Comparison of ENCODE assay signal across 13 cellular contexts in genomic region chr22:48937032-48937639, GRCh38.
DNase-seq lines count a peak whose midpoint lies in the region; ATAC-seq and TF ChIP-seq lines count a peak whose summit lies in the region.
"Had no signal": no experiment of that assay in that cellular context is flagged by ENCODE, and none has a peak within 500 bp of the region (broad histone marks: within the 10 kb centered on the region; RNA-seq: fewer than 3 reads in every experiment).

No MANE protein-coding gene starts in this region.

- no peaks in the 10 kb centered on the region for H3K4me1 ChIP-seq in stomach
- no peaks in the 10 kb centered on the region for H3K4me1 ChIP-seq in left lung
- H3K4me1 ChIP-seq: BE2C had no signal

- peaks cover 0 to 17% (median 12%) of the 10 kb centered on the region in 4 donors for H3K9me3 ChIP-seq in stomach
- peaks cover 0 to 18% of the 10 kb centered on the region in 2 donors for H3K9me3 ChIP-seq in left lung
- H3K9me3 ChIP-seq: BE2C had no signal

- H3K27me3 ChIP-seq in stomach (peaks cover 0 to 39% (median 0%) of the 10 kb centered on the region in 3 donors), left lung (peaks cover 0 to 16% of the 10 kb centered on the region in 2 donors)
- H3K27me3 ChIP-seq: BE2C had no signal

- TF ChIP-seq POLR2A in stomach (IDR thresholded peaks at IDR 0.05), result no peak

- intact Hi-C loops in stomach (cut with DNase I; ENCODE audit: low total_unique reads), result no loop called here
- intact Hi-C loops in left lung (cut with DNase I), result no loop called here

- no peak overlapping the region for H3K4me3 ChIP-seq in stomach
- no peak overlapping the region for H3K4me3 ChIP-seq in left lung

- TF ChIP-seq CTCF in stomach (IDR thresholded peaks at IDR 0.05) (no peak), left lung (IDR thresholded peaks at IDR 0.05) (no peak)

- ATAC-seq in left lobe of liver (no peak), left lung (no peak)
- ATAC-seq: CD8-positive, alpha-beta T cell; Panc1 had no signal

- WGBS in stomach, 5 donors, result 44 to 60% (median 57%) methylated on average over 10 to 12 of the region's 12 CpGs

- peak; percentile 7 for DNase-seq in AG20443 (ENCODE audit: low spot score)
- peak; percentile 8 for DNase-seq in D341Med (ENCODE audit: low spot score)
- DNase-seq in left lobe of liver (ENCODE audit: low spot score), result peak; percentile 19
- peak; percentile 15 for DNase-seq in stomach
- DNase-seq in inferior parietal cortex (ENCODE audit: extremely low spot score), result no peak
- DNase-seq in stimulated activated CD4-positive, alpha-beta T cell treated with anti-CD3 and anti-CD28 coated beads, Interleukin-4, amount 100 ng/mL, for 24 hours, result no peak
- DNase-seq in left lung, result no peak
- DNase-seq: BE2C; CD8-positive, alpha-beta T cell; KBM-7; NCI-H1048; Right ventricle myocardium superior had no signal

- TF ChIP-seq EP300 in stomach (IDR thresholded peaks at IDR 0.05), result no peak

- H3K36me3 ChIP-seq in stomach, result no peaks in the 10 kb centered on the region
- no peaks in the 10 kb centered on the region for H3K36me3 ChIP-seq in left lung
- H3K36me3 ChIP-seq: BE2C had no signal

- no peak overlapping the region for H3K27ac ChIP-seq in stomach
- no peak overlapping the region for H3K27ac ChIP-seq in left lung

Comparison
In these comparisons a context has a peak if more than half of its experiments do, and no peak if none do; other contexts are left out.
1. DNase-seq: peak in AG20443 (single experiment), D341Med (single experiment), left lobe of liver (single experiment) and stomach (single experiment); none in inferior parietal cortex (single experiment), stimulated activated CD4-positive, alpha-beta T cell treated with anti-CD3 and anti-CD28 coated beads, Interleukin-4, amount 100 ng/mL, for 24 hours (single experiment) and left lung (0 of 2).